In the genomic region with DNA sequence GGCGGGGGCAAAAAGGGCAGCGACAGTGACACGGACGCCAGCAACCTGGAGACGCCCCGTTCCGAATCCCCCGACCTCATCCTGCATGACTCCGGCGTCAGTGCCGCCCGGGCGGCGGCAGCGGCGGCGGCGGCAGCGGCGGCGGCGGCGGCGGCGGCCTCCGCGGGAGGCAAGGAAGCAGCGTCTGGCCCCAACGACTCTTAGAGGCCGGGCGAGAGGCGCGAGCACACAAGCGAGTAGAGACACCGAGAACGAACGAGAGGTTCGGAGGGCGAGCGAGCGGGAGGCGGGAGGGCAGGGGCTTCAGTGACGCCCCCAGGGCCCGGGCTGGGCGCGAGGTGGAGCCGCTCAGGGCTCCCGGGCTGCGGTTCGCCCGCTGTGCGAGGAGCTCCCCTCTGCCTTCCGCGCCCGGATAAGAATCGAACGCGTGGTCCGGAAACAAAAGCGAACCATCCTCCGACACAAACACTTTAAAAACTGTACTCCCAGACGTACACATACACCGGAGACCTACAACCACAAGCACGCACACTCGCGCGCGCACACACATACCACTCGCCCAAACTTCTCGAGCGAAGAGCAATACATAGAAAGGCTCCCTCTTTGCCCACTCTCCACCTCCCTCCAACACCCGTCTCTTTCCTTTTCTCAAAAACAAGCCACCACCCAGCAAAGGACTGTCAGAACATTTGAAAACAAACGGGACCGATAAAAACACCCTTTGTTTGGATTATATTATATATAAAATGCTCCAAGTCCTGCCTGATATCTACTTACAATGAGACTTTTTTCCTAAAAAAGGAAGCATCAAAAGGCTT, we compare ENCODE assay signal across 8 cellular contexts. TPM values are rescaled to one million over a fixed set of nuclear protein-coding genes. Genes with fewer than 3 reads are reported as not detected.
DNase-seq lines count a peak whose midpoint lies in the region; ATAC-seq and TF ChIP-seq lines count a peak whose summit lies in the region.

No MANE protein-coding gene starts in this region.

- no peak overlapping the region for H3K9ac ChIP-seq in HUES48 (ENCODE audit: low read depth, low read length)

- H3K27ac ChIP-seq in HUES48 (ENCODE audit: low read depth, low read length) (no peak overlapping the region), tibial artery (no peak overlapping the region)

- ATAC-seq in activated T-cell treated with anti-CD3 and anti-CD28 coated beads, Interleukin-2, amount 50 U/mL, for 4 hours, result peak; percentile 17 to 34
- ATAC-seq in HG03442 (IDR thresholded peaks at IDR 0.05; ENCODE audit: unreplicated experiment) (no peak), GM21367 (IDR thresholded peaks at IDR 0.05; ENCODE audit: unreplicated experiment) (no peak)

- H3K9me3 Mint-ChIP-seq in activated T-cell treated with anti-CD3 and anti-CD28 coated beads, Interleukin-2, amount 50 U/mL, for 4 hours, result no peaks in the 10 kb centered on the region

- H3K4me1 ChIP-seq in HUES48 (ENCODE audit: control insufficient read depth, insufficient read depth, low read length), result peaks cover 70% of the 10 kb centered on the region
- H3K4me1 ChIP-seq in tibial artery, result peaks cover 7 to 58% (median 51%) of the 10 kb centered on the region in 4 donors

- H3K27me3 ChIP-seq in HUES48 (ENCODE audit: control insufficient read depth, insufficient read depth, low read length) (peaks cover 100% of the 10 kb centered on the region), tibial artery (peaks cover 20 to 98% of the 10 kb centered on the region in 2 donors)

- peak overlapping the region; percentile 54 for H3K4me3 ChIP-seq in HUES48 (ENCODE audit: low read depth, low read length)
- H3K4me3 ChIP-seq in iPS-11a (ENCODE audit: low read depth, low read length), result peak overlapping the region; percentile 20
- H3K4me3 ChIP-seq in tibial artery, result peak overlapping the region; percentile 11 to 38

- H3K36me3 ChIP-seq in HUES48 (ENCODE audit: control insufficient read depth, insufficient read depth, low read length) (no peaks in the 10 kb centered on the region), tibial artery (no peaks in the 10 kb centered on the region)

- H3K4me3 Mint-ChIP-seq in activated T-cell treated with anti-CD3 and anti-CD28 coated beads, Interleukin-2, amount 50 U/mL, for 4 hours, result peak overlapping the region; percentile 57

- H3K9me3 ChIP-seq in HUES48 (ENCODE audit: control insufficient read depth, insufficient read depth, low read length) (no peaks in the 10 kb centered on the region), tibial artery (no peaks in the 10 kb centered on the region)

- peak; percentile 42 for DNase-seq in activated CD4-positive, CD25-positive, alpha-beta regulatory T cell treated with anti-CD3 and anti-CD28 coated beads, Interleukin-2, amount 50 U/mL, for 72 hours
- no peak for DNase-seq in activated CD4-positive, CD25-positive, alpha-beta regulatory T cell (lab: John Stamatoyannopoulos, UW)
- no peak for DNase-seq in activated T-cell treated with anti-CD3 and anti-CD28 coated beads, Interleukin-2, amount 50 U/mL, for 4 hours
- DNase-seq in tibial artery, result no peak

- intact Hi-C loops in tibial artery (cut with DNase I; ENCODE audit: low total_unique reads), result loop anchor here (10.0 kb wide), 1 partner anchor 83 kb away; no protein-coding TSS in a partner anchor

- H3K4me1 Mint-ChIP-seq in activated T-cell treated with anti-CD3 and anti-CD28 coated beads, Interleukin-2, amount 50 U/mL, for 4 hours (ENCODE audit: low read depth), result peaks cover 39% of the 10 kb centered on the region

- H3K36me3 Mint-ChIP-seq in activated T-cell treated with anti-CD3 and anti-CD28 coated beads, Interleukin-2, amount 50 U/mL, for 4 hours (ENCODE audit: insufficient read depth), result peaks cover 3% of the 10 kb centered on the region

- TF ChIP-seq CTCF in tibial artery (IDR thresholded peaks at IDR 0.05), result no peak

- H3K27me3 Mint-ChIP-seq in activated T-cell treated with anti-CD3 and anti-CD28 coated beads, Interleukin-2, amount 50 U/mL, for 4 hours (ENCODE audit: low read depth), result peaks cover 69% of the 10 kb centered on the region

RNA-seq across cellular contexts. Expression of a gene that starts 2.8 kb away (rescaled TPM):
- not detected for total RNA-seq in activated T-cell treated with anti-CD3 and anti-CD28 coated beads, Interleukin-2, amount 50 U/mL, for 4 hours

RNA-seq across cellular contexts. Expression of a gene that starts 58.0 kb away (rescaled TPM):
- 10 to 100 TPM; 11.7 to 14.4 (median 14.2) TPM for total RNA-seq in activated T-cell treated with anti-CD3 and anti-CD28 coated beads, Interleukin-2, amount 50 U/mL, for 4 hours

Comparison
In these comparisons a context has a peak if more than half of its experiments do, and no peak if none do; other contexts are left out.
1. ATAC-seq: peak in activated T-cell treated with anti-CD3 and anti-CD28 coated beads, Interleukin-2, amount 50 U/mL, for 4 hours (2 of 2); none in HG03442 (single experiment) and GM21367 (single experiment).
2. Peak in every context shown above with its lines, with median percentiles within 50 percentile points of each other: H3K4me3 ChIP-seq.